Comparison of ENCODE assay signal across 9 cellular contexts in genomic region chr7:143533213-143533840, GRCh38. TPM values are rescaled to one million over a fixed set of nuclear protein-coding genes. Genes with fewer than 3 reads are reported as not detected.
DNase-seq lines count a peak whose midpoint lies in the region; ATAC-seq, FAIRE-seq and TF ChIP-seq lines count a peak whose summit lies in the region.
"Not testable (repeated sequence)": the region's sequence is repeated elsewhere in the genome, so short reads cannot be mapped to it uniquely, and the experiment has no call there.
"Had no signal": no experiment of that assay in that cellular context is flagged by ENCODE, and none has a peak within 500 bp of the region (broad histone marks: within the 10 kb centered on the region; RNA-seq: fewer than 3 reads in every experiment).

No MANE protein-coding gene starts in this region.

- POLR2A ChIA-PET in A549 (lab: Yijun Ruan, JAX): not testable (repeated sequence)

- no CpG with 5 or more reads among the region's 6 CpGs for WGBS in A549 (ENCODE audit: missing lambda C conversion rate)

- not testable (repeated sequence) for H3K9ac ChIP-seq in kidney (ENCODE audit: low read length in 2 of 2)

- not testable (repeated sequence) for TF ChIP-seq CTCF in A549 (IDR thresholded peaks at IDR 0.05); RWPE2 (IDR thresholded peaks at IDR 0.05; ENCODE audit: poor library complexity, severe bottlenecking); brain microvascular endothelial cell (IDR thresholded peaks at IDR 0.05; ENCODE audit: low read depth, low read length, missing control alignments); kidney (IDR thresholded peaks at IDR 0.05; ENCODE audit: borderline replicate concordance, extremely low read depth, insufficient read depth); lower lobe of right lung (IDR thresholded peaks at IDR 0.05); gastrocnemius medialis (IDR thresholded peaks at IDR 0.05 in 4 of 5, conservative IDR thresholded peaks at IDR 0.05 in 1 of 5)

- TF ChIP-seq POLR2A in A549 (IDR thresholded peaks at IDR 0.05; ENCODE audit: low read length); gastrocnemius medialis (IDR thresholded peaks at IDR 0.05): not testable (repeated sequence)

- ATAC-seq in A549: peak; percentile 98 to 99
- ATAC-seq in RWPE2 (ENCODE audit: low read depth): peak; percentile 97
- ATAC-seq in Right ventricle myocardium inferior: peak; percentile 53
- ATAC-seq in lower lobe of right lung: peak; percentile 64 to 67
- ATAC-seq in gastrocnemius medialis: peak; percentile 73 to 77

- H3K27me3 ChIP-seq in RWPE2 (ENCODE audit: insufficient read depth, poor library complexity, severe bottlenecking); brain microvascular endothelial cell (replicated peaks); lower lobe of right lung (ENCODE audit: low read depth); gastrocnemius medialis: not testable (repeated sequence)

- peak overlapping the region; percentile 47; the same call in 2 of the 3 replicates for H3K4me2 ChIP-seq in A549

- not testable (repeated sequence) for TF ChIP-seq EP300 in A549 (IDR thresholded peaks at IDR 0.05)

- H3K9me3 ChIP-seq in A549; RWPE2 (ENCODE audit: severe bottlenecking); kidney (ENCODE audit: control insufficient read depth in 1 of 2, low read length in 2 of 2); lower lobe of right lung; gastrocnemius medialis: not testable (repeated sequence)

- not testable (repeated sequence) for FAIRE-seq in A549 (lab: Jason Lieb, UNC)
- FAIRE-seq in kidney (lab: Jason Lieb, UNC): peak; percentile 29

- CTCF ChIA-PET in A549 (lab: Yijun Ruan, JAX): not testable (repeated sequence)

- H3K27ac ChIP-seq in A549; RWPE2 (ENCODE audit: poor library complexity, severe bottlenecking); brain microvascular endothelial cell; kidney (ENCODE audit: low read depth in 2 of 2, low read length in 2 of 2); lower lobe of right lung; gastrocnemius medialis: not testable (repeated sequence)

- in situ Hi-C loops in brain microvascular endothelial cell (cut with HindIII; ENCODE audit: low pct_ligation_motif_present, low sequenced_read_pairs); gastrocnemius medialis (cut with MboI; ENCODE audit: low sequenced_read_pairs in 4 of 4): not testable (repeated sequence)

- not testable (repeated sequence) for H3K4me1 ChIP-seq in A549; RWPE2 (ENCODE audit: insufficient read depth, poor library complexity, severe bottlenecking); kidney (ENCODE audit: control insufficient read depth in 1 of 2, insufficient read depth in 1 of 2, low read depth in 1 of 2, low read length in 2 of 2); lower lobe of right lung; gastrocnemius medialis

- H3K36me3 ChIP-seq in RWPE2 (ENCODE audit: low read depth); brain microvascular endothelial cell (replicated peaks); kidney (ENCODE audit: control insufficient read depth in 1 of 2, insufficient read depth in 2 of 2, low read length in 2 of 2); lower lobe of right lung; gastrocnemius medialis: not testable (repeated sequence)

- TF ChIP-seq RAD21 in A549 (conservative IDR thresholded peaks at IDR 0.05 in 1 of 2, IDR thresholded peaks at IDR 0.05 in 1 of 2): not testable (repeated sequence)

- not testable (repeated sequence) for DNase-seq in A549 (ENCODE audit: low read depth in 1 of 2, low spot score in 1 of 2); RWPE2 (ENCODE audit: low spot score); Right ventricle myocardium inferior (ENCODE audit: missing footprints); kidney; lower lobe of right lung; gastrocnemius medialis
- DNase-seq in brain microvascular endothelial cell: peak; percentile 22

- intact Hi-C loops in Right ventricle myocardium inferior (cut with DNase I); kidney (cut with DNase I); lower lobe of right lung (cut with DNase I); gastrocnemius medialis (cut with DNase I; ENCODE audit: low total_unique reads): not testable (repeated sequence)

- H3K4me3 ChIP-seq in A549; RWPE2 (ENCODE audit: severe bottlenecking); brain microvascular endothelial cell (ENCODE audit: low read depth, low read length); kidney (ENCODE audit: low read length in 2 of 2); lower lobe of right lung; gastrocnemius medialis: not testable (repeated sequence)

RNA-seq across cellular contexts. Expression of gene CTAGE15, which starts 38.3 kb away (rescaled TPM):
- polyA plus RNA-seq in A549 (2011; rRNA removed) (not detected in 2 replicates), A549 (2017; fragmentation: RNase III; extraction: RNeasy Plus Mini Kit Qiagen cat#74134 plus additional on column Dnase treatment) (not detected in 3 replicates), kidney (ENCODE audit: insufficient read depth, low read depth, low replicate concordance) (not detected)
- polyA plus RNA-seq in A549 (2012; cell fraction: cytosol; rRNA removed): not detected in 2 replicates
- polyA plus RNA-seq in A549 (2012; cell fraction: nucleus; rRNA removed): not detected in 2 replicates
- 0.08 and 0.10 TPM in 2 replicates for polyA minus RNA-seq in A549 (2011; rRNA and poly(A)+ RNA removed)
- total RNA-seq in Right ventricle myocardium inferior (not detected), kidney (2.2 TPM), lower lobe of right lung (0.95 TPM), gastrocnemius medialis (not detected)

RNA-seq across cellular contexts. Expression of gene TAS2R41, which starts 55.7 kb away (rescaled TPM):
- not detected in 2 replicates for polyA plus RNA-seq in A549 (2011; rRNA removed)
- not detected in 2 replicates for polyA plus RNA-seq in A549 (2012; cell fraction: cytosol; rRNA removed)
- polyA plus RNA-seq in A549 (2012; cell fraction: nucleus; rRNA removed): not detected in 2 replicates
- not detected in 3 replicates for polyA plus RNA-seq in A549 (2017; fragmentation: RNase III; extraction: RNeasy Plus Mini Kit Qiagen cat#74134 plus additional on column Dnase treatment)
- not detected in 2 replicates for polyA minus RNA-seq in A549 (2011; rRNA and poly(A)+ RNA removed)
- not detected for total RNA-seq in Right ventricle myocardium inferior
- total RNA-seq in kidney: not detected
- not detected for polyA plus RNA-seq in kidney (ENCODE audit: insufficient read depth, low read depth, low replicate concordance)
- total RNA-seq in lower lobe of right lung: not detected
- total RNA-seq in gastrocnemius medialis: not detected
- total RNA-seq: CD8-positive, alpha-beta memory T cell; H9 had no signal
- polyA plus RNA-seq: CD8-positive, alpha-beta memory T cell had no signal
